In the genomic region with DNA sequence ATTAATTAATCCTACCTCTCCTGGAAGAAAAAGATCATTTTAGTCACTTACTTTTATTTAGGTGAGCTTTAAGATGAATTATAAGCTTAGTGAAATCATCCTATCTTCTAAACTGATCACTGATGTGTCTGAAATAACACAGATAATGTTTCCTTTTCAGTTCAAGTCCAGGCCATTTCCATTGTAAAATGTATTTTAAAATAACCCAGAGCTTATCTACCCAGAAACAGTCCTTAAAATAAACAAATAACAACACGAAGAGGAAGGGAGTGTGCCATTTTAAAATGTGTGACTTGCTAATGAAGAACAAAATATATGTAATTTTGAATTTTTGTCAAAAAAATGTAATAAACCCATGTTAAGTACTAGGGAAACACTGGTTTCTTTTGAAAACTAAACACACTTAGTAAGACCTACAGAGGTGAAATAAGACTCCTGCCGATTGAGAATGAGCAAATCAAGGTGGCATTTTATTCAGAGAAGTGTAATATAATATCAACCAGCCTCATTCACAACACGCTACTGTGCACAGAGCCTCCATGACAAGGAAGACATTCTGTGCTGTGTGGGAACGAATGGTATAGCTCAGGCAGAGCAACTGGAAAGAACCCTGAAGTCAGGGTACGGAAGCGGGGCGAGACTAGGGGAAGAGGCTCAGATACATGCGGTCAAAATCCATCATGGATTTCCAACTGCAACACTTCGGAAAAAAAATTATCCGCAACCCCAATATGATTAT, we compare ENCODE assay signal across 1 cellular context.
TF ChIP-seq lines count a peak whose summit lies in the region.

No MANE protein-coding gene starts in this region.

TF ChIP-seq in endothelial cell of umbilical vein, 7 proteins besides CTCF, POLR2A, EP300 and RAD21:
- peak; percentile 40 for TF ChIP-seq POLR2AphosphoS5 (IDR thresholded peaks at IDR 0.05; ENCODE audit: insufficient read depth, low read depth, low read length)
- peak; percentile 26 for TF ChIP-seq JUN (IDR thresholded peaks at IDR 0.05; ENCODE audit: borderline replicate concordance, insufficient read depth, insufficient read length, low read depth)
- peak; percentile 38 for TF ChIP-seq GATA2 (IDR thresholded peaks at IDR 0.05; ENCODE audit: insufficient read depth, insufficient read length, low read depth, low read length)
- TF ChIP-seq MYC (IDR thresholded peaks at IDR 0.05; ENCODE audit: low read depth, low read length): no peak
